9 cellular contexts compared by ENCODE assay signal in genomic region chr19:19105365-19106060, GRCh38.
DNase-seq lines count a peak whose midpoint lies in the region; ATAC-seq lines count a peak whose summit lies in the region.
"Had no signal": no experiment of that assay in that cellular context is flagged by ENCODE, and none has a peak within 500 bp of the region (broad histone marks: within the 10 kb centered on the region; RNA-seq: fewer than 3 reads in every experiment).

No MANE protein-coding gene starts in this region.

- peak; percentile 25 for ATAC-seq in stimulated activated naive CD8-positive, alpha-beta T cell treated with anti-CD3 and anti-CD28 coated beads, Interleukin-15, amount 100 ng/mL, for 72 hours
- ATAC-seq in stimulated activated naive CD8-positive, alpha-beta T cell treated with anti-CD3 and anti-CD28 coated beads, Interleukin-15, Interleukin-2, amounts not matched to agents 100 U/mL and 50 U/mL, for 24 hours = no peak
- no peak for ATAC-seq in GM21390 (IDR thresholded peaks at IDR 0.05; ENCODE audit: unreplicated experiment)

- H3K9me3 Mint-ChIP-seq in stimulated activated naive CD8-positive, alpha-beta T cell treated with anti-CD3 and anti-CD28 coated beads, Interleukin-15, amount 100 ng/mL, for 72 hours = no peaks in the 10 kb centered on the region

- H3K27me3 Mint-ChIP-seq in stimulated activated naive CD8-positive, alpha-beta T cell treated with anti-CD3 and anti-CD28 coated beads, Interleukin-15, amount 100 ng/mL, for 72 hours = no peaks in the 10 kb centered on the region

- peak overlapping the region in 1 of 2 donors; percentile 10 for H3K4me3 Mint-ChIP-seq in stimulated activated naive CD8-positive, alpha-beta T cell treated with anti-CD3 and anti-CD28 coated beads, Interleukin-15, amount 100 ng/mL, for 72 hours

- peak overlapping the region; percentile 36 for H3K27ac ChIP-seq in caudate nucleus (ENCODE audit: low read depth, low read length)

- DNase-seq in stimulated activated naive CD8-positive, alpha-beta T cell treated with anti-CD3 and anti-CD28 coated beads, Interleukin-15, amount 100 ng/mL, for 72 hours = no peak
- no peak for DNase-seq in stimulated activated naive CD8-positive, alpha-beta T cell treated with anti-CD3 and anti-CD28 coated beads, Interleukin-15, Interleukin-2, amounts not matched to agents 100 U/mL and 50 U/mL, for 24 hours
- peak in 11 of 61 donors; percentile 10 to 34 (median 15) for DNase-seq in caudate nucleus (lab: John Stamatoyannopoulos, UW)
- peak; percentile 93 for DNase-seq in left kidney (ENCODE audit: low read depth, low spot score)
- no peak for DNase-seq in NCI-H1105 (lab: John Stamatoyannopoulos, UW)
- no peak for DNase-seq in T-helper 1 cell
- no peak for DNase-seq in globus pallidus (ENCODE audit: low spot score)
- DNase-seq: GDM1 had no signal

- no peak overlapping the region for H3K27ac Mint-ChIP-seq in stimulated activated naive CD8-positive, alpha-beta T cell treated with anti-CD3 and anti-CD28 coated beads, Interleukin-15, amount 100 ng/mL, for 72 hours

- peaks cover 7% of the 10 kb centered on the region for H3K4me1 Mint-ChIP-seq in stimulated activated naive CD8-positive, alpha-beta T cell treated with anti-CD3 and anti-CD28 coated beads, Interleukin-15, amount 100 ng/mL, for 72 hours
